Comparison of ENCODE assay signal across 1 cellular context in the genomic region with DNA sequence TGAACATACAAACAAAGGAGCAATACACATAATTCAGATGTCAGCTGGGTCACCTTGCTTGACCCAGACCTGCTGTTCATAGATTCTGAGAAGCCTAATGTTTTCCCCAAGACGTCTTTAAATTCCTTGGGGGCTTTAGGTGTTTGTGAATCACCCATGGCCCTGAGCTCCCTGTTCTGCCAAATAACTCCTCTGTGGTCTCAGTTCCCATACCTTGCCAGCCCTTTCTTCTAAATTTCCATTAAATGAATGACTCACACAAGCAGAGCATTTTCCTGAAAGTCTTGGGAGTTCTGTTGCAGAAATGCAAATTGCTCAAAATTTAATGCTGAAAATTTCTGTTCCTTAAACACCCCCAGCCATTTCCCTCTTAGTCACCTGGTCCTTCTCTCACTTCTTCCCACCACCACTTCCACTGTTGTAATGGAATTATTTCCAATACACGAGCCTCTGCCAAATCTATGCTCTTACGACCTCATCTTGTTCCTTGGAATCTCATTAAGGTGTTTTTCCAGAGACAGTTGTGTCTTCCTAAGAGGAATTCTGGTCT.
TF ChIP-seq lines count a peak whose summit lies in the region.

No MANE protein-coding gene starts in this region.

TF ChIP-seq in IMR-90, 13 proteins besides CTCF, POLR2A, EP300 and RAD21 (continued from another document):
- TF ChIP-seq, protein P1, sequence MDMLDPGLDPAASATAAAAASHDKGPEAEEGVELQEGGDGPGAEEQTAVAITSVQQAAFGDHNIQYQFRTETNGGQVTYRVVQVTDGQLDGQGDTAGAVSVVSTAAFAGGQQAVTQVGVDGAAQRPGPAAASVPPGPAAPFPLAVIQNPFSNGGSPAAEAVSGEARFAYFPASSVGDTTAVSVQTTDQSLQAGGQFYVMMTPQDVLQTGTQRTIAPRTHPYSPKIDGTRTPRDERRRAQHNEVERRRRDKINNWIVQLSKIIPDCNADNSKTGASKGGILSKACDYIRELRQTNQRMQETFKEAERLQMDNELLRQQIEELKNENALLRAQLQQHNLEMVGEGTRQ (IDR thresholded peaks at IDR 0.05; ENCODE audit: low read depth, low read length): no peak
- TF ChIP-seq, protein P2, sequence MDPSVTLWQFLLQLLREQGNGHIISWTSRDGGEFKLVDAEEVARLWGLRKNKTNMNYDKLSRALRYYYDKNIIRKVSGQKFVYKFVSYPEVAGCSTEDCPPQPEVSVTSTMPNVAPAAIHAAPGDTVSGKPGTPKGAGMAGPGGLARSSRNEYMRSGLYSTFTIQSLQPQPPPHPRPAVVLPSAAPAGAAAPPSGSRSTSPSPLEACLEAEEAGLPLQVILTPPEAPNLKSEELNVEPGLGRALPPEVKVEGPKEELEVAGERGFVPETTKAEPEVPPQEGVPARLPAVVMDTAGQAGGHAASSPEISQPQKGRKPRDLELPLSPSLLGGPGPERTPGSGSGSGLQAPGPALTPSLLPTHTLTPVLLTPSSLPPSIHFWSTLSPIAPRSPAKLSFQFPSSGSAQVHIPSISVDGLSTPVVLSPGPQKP (IDR thresholded peaks at IDR 0.05; ENCODE audit: borderline replicate concordance, low read depth, low read length): no peak
- TF ChIP-seq CHD1 (IDR thresholded peaks at IDR 0.05; ENCODE audit: low read depth, low read length): no peak
- no peak for TF ChIP-seq CEBPB (IDR thresholded peaks at IDR 0.05; ENCODE audit: low read depth, low read length)
- no peak for TF ChIP-seq FOS (IDR thresholded peaks at IDR 0.05; ENCODE audit: low read depth, low read length)
- TF ChIP-seq NFE2L2 (IDR thresholded peaks at IDR 0.05; ENCODE audit: low read depth, low read length): no peak
- no peak for TF ChIP-seq MAFK (IDR thresholded peaks at IDR 0.05; ENCODE audit: low read depth, low read length)
- TF ChIP-seq RFX5 (IDR thresholded peaks at IDR 0.05; ENCODE audit: low read depth, low read length): no peak
- TF ChIP-seq RCOR1 (IDR thresholded peaks at IDR 0.05; ENCODE audit: insufficient replicate concordance, low read length): no peak
- no peak for TF ChIP-seq MXI1 (IDR thresholded peaks at IDR 0.05; ENCODE audit: borderline replicate concordance, low read depth, low read length)
